ENCODE assay signal across 30 cellular contexts in genomic region chr1:36782785-36783184, GRCh38.
DNase-seq lines count a peak whose midpoint lies in the region; ATAC-seq, FAIRE-seq and TF ChIP-seq lines count a peak whose summit lies in the region.
"Had no signal": no experiment of that assay in that cellular context is flagged by ENCODE, and none has a peak within 500 bp of the region (broad histone marks: within the 10 kb centered on the region; RNA-seq: fewer than 3 reads in every experiment).

No MANE protein-coding gene starts in this region.

- H3K27ac Mint-ChIP-seq in MCF 10A (ENCODE audit: low read depth, unreplicated experiment), result no peak overlapping the region

- no peaks in the 10 kb centered on the region for H3K9me3 Mint-ChIP-seq in MCF 10A (ENCODE audit: unreplicated experiment)
- H3K9me3 Mint-ChIP-seq: CD4-positive, alpha-beta memory T cell had no signal

- H3K4me1 Mint-ChIP-seq in MCF 10A (ENCODE audit: insufficient read depth, unreplicated experiment), result no peaks in the 10 kb centered on the region
- H3K4me1 Mint-ChIP-seq: CD4-positive, alpha-beta memory T cell had no signal

- no peak overlapping the region for H3K9ac ChIP-seq in HepG2 (ENCODE audit: insufficient read depth, low read depth, low read length)

- DNase-seq in D721Med (ENCODE audit: insufficient read length, low spot score) (no peak), WERI-Rb-1 (no peak), HepG2 (ENCODE audit: low spot score) (peak; percentile 72), small intestine (peak; percentile 80), kidney glomerular epithelial cell (lab: John Stamatoyannopoulos, UW) (no peak), aorta (no peak), tibial nerve (ENCODE audit: low spot score in 2 of 2) (no peak), MCF 10A (ENCODE audit: unreplicated experiment) (no peak)
- DNase-seq: C1 segment of cervical spinal cord; CD4-positive, alpha-beta memory T cell; COR-L47; DMS 273 treated with DMSO at 0.1 percent for 48 hours; DMS79; GF-D8; Kasumi-1; MG63; NCI-H1105 treated with DMSO at 0.1 percent for 48 hours; NCI-H146; NCI-H2029; NCI-H446; NCI-H524 treated with DMSO at 0.1 percent for 48 hours; NCI-H774; PC-3; SJCRH30 had no signal

- ATAC-seq in HepG2 (peak; percentile 98), aorta (ENCODE audit: low FRiP score) (no peak)
- ATAC-seq: HCT116, K562, PC-3, Right ventricle myocardium inferior, SK-N-SH treated with all-trans-retinoic acid at 6 μM for 48 hours had no signal

- H3K4me1 ChIP-seq in HepG2 (ENCODE audit: insufficient read depth, low read length), result peaks cover 14% of the 10 kb centered on the region
- no peaks in the 10 kb centered on the region for H3K4me1 ChIP-seq in small intestine (ENCODE audit: control insufficient read depth in 2 of 2, insufficient read depth in 1 of 2, low read depth in 1 of 2, low read length in 1 of 2)
- H3K4me1 ChIP-seq in aorta (ENCODE audit: control insufficient read depth in 1 of 2, insufficient read depth in 2 of 2, low read length in 2 of 2), result no peaks in the 10 kb centered on the region
- H3K4me1 ChIP-seq in tibial nerve, result no peaks in the 10 kb centered on the region

- H3K27me3 Mint-ChIP-seq in MCF 10A (ENCODE audit: insufficient read depth, unreplicated experiment), result peaks cover 18% of the 10 kb centered on the region

- H4K20me1 ChIP-seq in HepG2 (ENCODE audit: insufficient read depth, low read length), result no peaks in the 10 kb centered on the region

- H3K79me2 ChIP-seq in HepG2 (ENCODE audit: insufficient read depth, low read length), result no peaks in the 10 kb centered on the region

- no peak overlapping the region for H2AFZ ChIP-seq in HepG2 (ENCODE audit: low read length)

- intact Hi-C loops in HepG2 (cut with micrococcal nuclease; ENCODE audit: unreplicated experiment) (no loop called here), aorta (cut with DNase I) (no loop called here), MCF 10A (cut with micrococcal nuclease) (no loop called here)

- CTCF ChIA-PET in HepG2 (lab: Yijun Ruan, JAX; ENCODE audit: low intra/inter-chr PET ratio, low total read pairs), result no interaction called here
- CTCF ChIA-PET in MCF 10A (lab: Yijun Ruan, JAX), result interaction anchor here (0.8 kb wide), 1 partner anchor 12 kb away, joined by 3 read pairs; no protein-coding TSS in a partner anchor

- no peak overlapping the region for H3K4me3 ChIP-seq in WERI-Rb-1 (ENCODE audit: low read depth, low read length)
- no peak overlapping the region for H3K4me3 ChIP-seq in HepG2 (replicated peaks in 1 of 3; ENCODE audit: insufficient read depth in 1 of 3, low read depth in 2 of 3, low read length in 3 of 3)
- no peak overlapping the region for H3K4me3 ChIP-seq in small intestine (ENCODE audit: low read depth in 1 of 2, low read length in 2 of 2)
- H3K4me3 ChIP-seq in aorta (ENCODE audit: low read length in 2 of 2), result no peak overlapping the region
- no peak overlapping the region for H3K4me3 ChIP-seq in tibial nerve
- H3K4me3 ChIP-seq: K562, MG63, SJCRH30 had no signal

- TF ChIP-seq POLR2A in HepG2 (IDR thresholded peaks at IDR 0.05; ENCODE audit: insufficient read depth in 1 of 2, low read depth in 2 of 2, low read length in 2 of 2) (no peak), tibial nerve (IDR thresholded peaks at IDR 0.05) (no peak)

- no peak for TF ChIP-seq RAD21 in HepG2 (CRISPR knock-in tag; IDR thresholded peaks at IDR 0.05)

- H3K36me3 Mint-ChIP-seq in MCF 10A (ENCODE audit: insufficient read depth, unreplicated experiment), result no peaks in the 10 kb centered on the region
- H3K36me3 Mint-ChIP-seq: CD4-positive, alpha-beta memory T cell had no signal

- H3K27me3 ChIP-seq in WERI-Rb-1 (ENCODE audit: insufficient read depth, low read depth, severe bottlenecking), result no peaks in the 10 kb centered on the region
- H3K27me3 ChIP-seq in HepG2 (ENCODE audit: control insufficient read depth in 1 of 2, insufficient read depth in 2 of 2, low read length in 2 of 2), result no peaks in the 10 kb centered on the region; a peak in 1 of 5 replicates
- no peaks in the 10 kb centered on the region for H3K27me3 ChIP-seq in small intestine (ENCODE audit: control insufficient read depth in 2 of 2, insufficient read depth in 2 of 2, low read length in 2 of 2)
- no peaks in the 10 kb centered on the region for H3K27me3 ChIP-seq in aorta (ENCODE audit: control insufficient read depth in 1 of 2, insufficient read depth in 2 of 2, low read length in 1 of 2)
- H3K27me3 ChIP-seq in tibial nerve, result no peaks in the 10 kb centered on the region
- H3K27me3 ChIP-seq: MG63 had no signal

- POLR2A ChIA-PET in HepG2 (lab: Yijun Ruan, JAX), result no interaction called here
- POLR2A ChIA-PET in MCF 10A (lab: Yijun Ruan, JAX), result no interaction called here

- H3K9me3 ChIP-seq in WERI-Rb-1 (ENCODE audit: severe bottlenecking) (peaks cover 2% of the 10 kb centered on the region), HepG2 (ENCODE audit: low read length) (no peaks in the 10 kb centered on the region), small intestine (ENCODE audit: control insufficient read depth, low read depth) (no peaks in the 10 kb centered on the region), aorta (ENCODE audit: control insufficient read depth, low read length) (no peaks in the 10 kb centered on the region), tibial nerve (no peaks in the 10 kb centered on the region)
- H3K9me3 ChIP-seq: MG63, SJCRH30 had no signal

- H3K27ac ChIP-seq in WERI-Rb-1, result peak overlapping the region; percentile 37
- H3K27ac ChIP-seq in HepG2 (ENCODE audit: extremely low read length, insufficient read depth, low read length), result no peak overlapping the region
- no peak overlapping the region for H3K27ac ChIP-seq in small intestine (ENCODE audit: low read depth in 1 of 2, low read length in 1 of 2)
- no peak overlapping the region for H3K27ac ChIP-seq in aorta (ENCODE audit: low read depth in 1 of 2, low read length in 2 of 2)
- no peak overlapping the region for H3K27ac ChIP-seq in tibial nerve
- H3K27ac ChIP-seq: SJCRH30 had no signal

- 0% methylated on average over 2 of the region's 2 CpGs for WGBS in HepG2 (ENCODE audit: low lambda C conversion rate)
- 5 to 42% (median 17%) methylated on average over 2 of the region's 2 CpGs for WGBS in small intestine, 3 donors
- WGBS in aorta, 2 donors, result 56 to 70% methylated on average over 2 of the region's 2 CpGs
- 34 to 66% methylated on average over 2 of the region's 2 CpGs for WGBS in tibial nerve, 2 donors

- peak overlapping the region; percentile 1; the same call in 1 of the 2 replicates for H3K4me2 ChIP-seq in HepG2 (ENCODE audit: low read depth, low read length)

- in situ Hi-C loops in HepG2 (cut with HindIII; ENCODE audit: extremely low pct_ligation_motif_present, low pct_unique_long_range_greater_than_20kb), result no loop called here

- no peak overlapping the region for H3K4me3 Mint-ChIP-seq in MCF 10A (ENCODE audit: unreplicated experiment)
- H3K4me3 Mint-ChIP-seq: CD4-positive, alpha-beta memory T cell had no signal

- H3K36me3 ChIP-seq in WERI-Rb-1, result no peaks in the 10 kb centered on the region
- no peaks in the 10 kb centered on the region for H3K36me3 ChIP-seq in HepG2 (replicated peaks in 1 of 2; ENCODE audit: control insufficient read depth in 1 of 2, insufficient read depth in 2 of 2, low read length in 2 of 2)
- H3K36me3 ChIP-seq in small intestine (ENCODE audit: control insufficient read depth in 2 of 2, insufficient read depth in 2 of 2, low read length in 2 of 2), result no peaks in the 10 kb centered on the region
- H3K36me3 ChIP-seq in aorta (ENCODE audit: control insufficient read depth in 1 of 2, insufficient read depth in 2 of 2, low read length in 1 of 2), result no peaks in the 10 kb centered on the region
- H3K36me3 ChIP-seq in tibial nerve, result no peaks in the 10 kb centered on the region
- H3K36me3 ChIP-seq: MG63, SJCRH30 had no signal

- BruUV-seq in HepG2 (replicated peaks; lab: Mats Ljungman, UMichigan) (no TSS peak), MCF 10A (replicated peaks; lab: Mats Ljungman, UMichigan) (no TSS peak)

- TF ChIP-seq CTCF in D721Med (IDR thresholded peaks at IDR 0.05; ENCODE audit: insufficient read depth, missing control alignments), result no peak
- TF ChIP-seq CTCF in WERI-Rb-1 (IDR thresholded peaks at IDR 0.05; ENCODE audit: low read depth, low read length), result no peak
- no peak for TF ChIP-seq CTCF in HepG2 (CRISPR knock-in tag; IDR thresholded peaks at IDR 0.05)
- TF ChIP-seq CTCF in tibial nerve (IDR thresholded peaks at IDR 0.05), result no peak
- no peak for TF ChIP-seq CTCF in MCF 10A (IDR thresholded peaks at IDR 0.05; ENCODE audit: unreplicated experiment)

- TF ChIP-seq EP300 in HepG2 (IDR thresholded peaks at IDR 0.05; ENCODE audit: low read depth in 2 of 2, low read length in 2 of 2) (no peak), HepG2 (CRISPR knock-in tag; IDR thresholded peaks at IDR 0.05; ENCODE audit: borderline replicate concordance) (no peak), tibial nerve (IDR thresholded peaks at IDR 0.05) (no peak)

- peak; percentile 6 for FAIRE-seq in D721Med (lab: Jason Lieb, UNC)
- FAIRE-seq in HepG2 (lab: Jason Lieb, UNC), result peak; percentile 82
- no peak for FAIRE-seq in small intestine (lab: Jason Lieb, UNC)
- FAIRE-seq: A204.1, GM12891, K562 had no signal

TF ChIP-seq in HepG2, 621 proteins besides CTCF, POLR2A, EP300 and RAD21 (continues in another document):
- 0 out of 2 replicates have a peak, but pooled peaks have one; percentile 44 for TF ChIP-seq HNF4G (IDR thresholded peaks at IDR 0.05; ENCODE audit: borderline replicate concordance, low read depth, low read length)
- TF ChIP-seq HNF4G (CRISPR knock-in tag; IDR thresholded peaks at IDR 0.05; ENCODE audit: borderline replicate concordance, low read depth), result peak; percentile 61; the same call in 1 of the 2 replicates
- TF ChIP-seq NR1H2 (CRISPR knock-in tag; IDR thresholded peaks at IDR 0.05; ENCODE audit: borderline replicate concordance, low read depth), result no peak
- no peak for TF ChIP-seq ZNF20 (CRISPR knock-in tag; IDR thresholded peaks at IDR 0.05)
- peak; percentile 75 for TF ChIP-seq ZNF644 (CRISPR knock-in tag; IDR thresholded peaks at IDR 0.05; ENCODE audit: low read depth)

Comparison
In these comparisons a context has a peak if more than half of its experiments do, and no peak if none do; other contexts are left out.
1. DNase-seq: peak in HepG2 (single experiment) and small intestine (single experiment); none in D721Med (single experiment), WERI-Rb-1 (single experiment), kidney glomerular epithelial cell (single experiment), aorta (0 of 2), tibial nerve (0 of 2) and MCF 10A (single experiment).